Comparison of ENCODE assay signal across 8 cellular contexts in genomic region chr6:125300992-125301434, GRCh38. TPM values are rescaled to one million over a fixed set of nuclear protein-coding genes. Genes with fewer than 3 reads are reported as not detected.
A peak's percentile ranks its signal among the peaks of the same experiment; 100 is the strongest.
DNase-seq lines count a peak whose midpoint lies in the region; ATAC-seq and TF ChIP-seq lines count a peak whose summit lies in the region.

No MANE protein-coding gene starts in this region.

- H3K4me3 ChIP-seq in AG09309 (ENCODE audit: control insufficient read depth, low read depth, low read length) (peak overlapping the region; percentile 61), GM23248 (peak overlapping the region; percentile 82), WI38 (ENCODE audit: low read depth, low read length) (peak overlapping the region; percentile 79), retinal pigment epithelial cell (ENCODE audit: low read length) (peak overlapping the region; percentile 71)

- TF ChIP-seq CTCF in AG09309 (IDR thresholded peaks at IDR 0.05; ENCODE audit: control insufficient read depth, insufficient read depth, low read depth, low read length, missing control alignments) (no peak), WI38 (IDR thresholded peaks at IDR 0.05; ENCODE audit: low read depth, low read length) (no peak), retinal pigment epithelial cell (conservative IDR thresholded peaks at IDR 0.05; ENCODE audit: low read depth, low read length) (no peak)

- WGBS in GM23248 (ENCODE audit: low coverage in 1 of 2, low lambda C conversion rate in 2 of 2, missing lambda C conversion rate in 2 of 2), 2 experiments: 0 to 1% methylated on average over 11 of the region's 11 CpGs

- H4K20me1 ChIP-seq in GM23248 (ENCODE audit: insufficient read depth): no peaks in the 10 kb centered on the region

- DNase-seq in AG09309 (ENCODE audit: low read depth): no peak
- DNase-seq in GM23248: peak; percentile 62
- DNase-seq in foreskin melanocyte: peak; percentile 46
- no peak for DNase-seq in retinal pigment epithelial cell (ENCODE audit: low read depth)
- no peak for DNase-seq in SIG-M5 treated with dmso at 0.1 percent for 504 hours (lab: John Stamatoyannopoulos, UW; ENCODE audit: unreplicated experiment)

- H3K27me3 ChIP-seq in GM23248 (replicated peaks; ENCODE audit: insufficient read depth): peaks cover 3% of the 10 kb centered on the region; the same call in 1 of the 2 replicates

- H3K27ac ChIP-seq in GM23248: peak overlapping the region; percentile 61

- peaks cover 22% of the 10 kb centered on the region for H3F3A ChIP-seq in GM23248 (ENCODE audit: insufficient read depth)

- peak overlapping the region; percentile 86 for H3K9ac ChIP-seq in GM23248

- ATAC-seq in HG03108 (IDR thresholded peaks at IDR 0.05; ENCODE audit: unreplicated experiment) (no peak), HG03521 (IDR thresholded peaks at IDR 0.05; ENCODE audit: unreplicated experiment) (no peak)

- no peaks in the 10 kb centered on the region for H3K9me2 ChIP-seq in GM23248 (ENCODE audit: insufficient read depth)

- no peaks in the 10 kb centered on the region for H3K9me3 ChIP-seq in GM23248 (ENCODE audit: low read depth)

- in situ Hi-C loops in GM23248 (cut with MboI): loop anchor here (10.0 kb wide), 2 partner anchors 426 to 654 kb away; partner anchors contain the start of gene HINT3

- peaks cover 32% of the 10 kb centered on the region for H3K36me3 ChIP-seq in GM23248 (ENCODE audit: low read depth)

- peaks cover 20% of the 10 kb centered on the region for H3K4me1 ChIP-seq in GM23248 (ENCODE audit: insufficient read depth)

- H3K4me2 ChIP-seq in GM23248 (ENCODE audit: unreplicated experiment): peak overlapping the region; percentile 94

- peaks cover 47% of the 10 kb centered on the region for H3K79me2 ChIP-seq in GM23248 (ENCODE audit: insufficient read depth)

- H2AFZ ChIP-seq in GM23248: peak overlapping the region; percentile 86

RNA-seq across cellular contexts. Expression of gene HDDC2, which starts 0.8 kb away (rescaled TPM):
- 51.1 and 55.1 TPM in 2 replicates for total RNA-seq in GM23248 (2014; rRNA removed; shearing (Covaris generic))
- 83.2 and 84.2 TPM in 2 replicates for polyA plus RNA-seq in GM23248 (2016; fragmentation: Nextera tagmentation; extraction: Ambion mirVana)

Comparison
In these comparisons a context has a peak if more than half of its experiments do, and no peak if none do; other contexts are left out.
1. DNase-seq: peak in GM23248 (single experiment) and foreskin melanocyte (single experiment); none in AG09309 (single experiment), retinal pigment epithelial cell (single experiment) and SIG-M5 treated with dmso at 0.1 percent for 504 hours (single experiment).
2. Peak in every context shown above with its lines, with median percentiles within 50 percentile points of each other: H3K4me3 ChIP-seq.